Comparison of ENCODE assay signal across 9 cellular contexts in genomic region chr3:194870394-194871110, GRCh38.
DNase-seq lines count a peak whose midpoint lies in the region; ATAC-seq and TF ChIP-seq lines count a peak whose summit lies in the region.
"Had no signal": no experiment of that assay in that cellular context is flagged by ENCODE, and none has a peak within 500 bp of the region (broad histone marks: within the 10 kb centered on the region; RNA-seq: fewer than 3 reads in every experiment).

No MANE protein-coding gene starts in this region.

- H3K27me3 Mint-ChIP-seq in activated T-helper 2 cell treated with anti-CD3 and anti-CD28 coated beads, Interferon-gamma antibody, Interleukin-2, Interleukin-4, amounts not matched to agents 10 μg/mL and 5 μg/mL and 100 μg/mL, durations not matched to agents 14 hours and 24 hours and 36 hours (ENCODE audit: low read depth): peaks cover 7% of the 10 kb centered on the region

- 64 to 77% methylated on average over 8 to 13 of the region's 13 CpGs for WGBS in testis, 2 donors

- TF ChIP-seq POLR2A in testis (IDR thresholded peaks at IDR 0.05): no peak

- DNase-seq in LoVo (ENCODE audit: low spot score) (peak; percentile 58), brain microvascular endothelial cell (no peak), islet precursor cell (peak; percentile 84), testis (peak; percentile 57), iPS-NIHi7 (ENCODE audit: extremely low spot score) (no peak), GM13976 (ENCODE audit: low spot score) (no peak)
- DNase-seq in activated T-helper 2 cell treated with anti-CD3 and anti-CD28 coated beads, Interferon-gamma antibody, Interleukin-2, Interleukin-4, amounts not matched to agents 10 μg/mL and 5 μg/mL and 100 μg/mL, durations not matched to agents 14 hours and 24 hours and 36 hours (ENCODE audit: low spot score): no peak
- DNase-seq: activated CD4-positive, alpha-beta T cell treated with anti-CD3 and anti-CD28 coated beads for 48 hours had no signal

- H3K36me3 ChIP-seq in brain microvascular endothelial cell (replicated peaks): no peaks in the 10 kb centered on the region
- no peaks in the 10 kb centered on the region for H3K36me3 ChIP-seq in testis (ENCODE audit: low read depth, missing control alignments)

- intact Hi-C loops in testis (cut with DNase I; ENCODE audit: low total_unique reads): no loop called here
- intact Hi-C loops in activated T-helper 2 cell treated with anti-CD3 and anti-CD28 coated beads, Interferon-gamma antibody, Interleukin-2, Interleukin-4, amounts not matched to agents 10 μg/mL and 5 μg/mL and 100 μg/mL, durations not matched to agents 14 hours and 24 hours and 36 hours (cut with micrococcal nuclease): no loop called here

- TF ChIP-seq CTCF in brain microvascular endothelial cell (IDR thresholded peaks at IDR 0.05; ENCODE audit: low read depth, low read length, missing control alignments): no peak
- no peak for TF ChIP-seq CTCF in testis (IDR thresholded peaks at IDR 0.05)
- TF ChIP-seq CTCF in GM13976 (IDR thresholded peaks at IDR 0.05; ENCODE audit: borderline replicate concordance, control extremely low read depth, extremely low read depth, insufficient read depth, missing control alignments): no peak

- H3K36me3 Mint-ChIP-seq in activated T-helper 2 cell treated with anti-CD3 and anti-CD28 coated beads, Interferon-gamma antibody, Interleukin-2, Interleukin-4, amounts not matched to agents 10 μg/mL and 5 μg/mL and 100 μg/mL, durations not matched to agents 14 hours and 24 hours and 36 hours (ENCODE audit: low read depth): no peaks in the 10 kb centered on the region

- peaks cover 29% of the 10 kb centered on the region for H3K4me1 ChIP-seq in testis

- no peak overlapping the region for H3K27ac Mint-ChIP-seq in activated T-helper 2 cell treated with anti-CD3 and anti-CD28 coated beads, Interferon-gamma antibody, Interleukin-2, Interleukin-4, amounts not matched to agents 10 μg/mL and 5 μg/mL and 100 μg/mL, durations not matched to agents 14 hours and 24 hours and 36 hours

- H3K9me3 ChIP-seq in testis: no peaks in the 10 kb centered on the region

- H3K27me3 ChIP-seq in brain microvascular endothelial cell (replicated peaks): no peaks in the 10 kb centered on the region
- no peaks in the 10 kb centered on the region for H3K27me3 ChIP-seq in testis

- H3K4me1 Mint-ChIP-seq in activated T-helper 2 cell treated with anti-CD3 and anti-CD28 coated beads, Interferon-gamma antibody, Interleukin-2, Interleukin-4, amounts not matched to agents 10 μg/mL and 5 μg/mL and 100 μg/mL, durations not matched to agents 14 hours and 24 hours and 36 hours (ENCODE audit: low read depth): no peaks in the 10 kb centered on the region

- no peak overlapping the region for H3K4me3 ChIP-seq in brain microvascular endothelial cell (ENCODE audit: low read depth, low read length)
- no peak overlapping the region for H3K4me3 ChIP-seq in testis

- H3K27ac ChIP-seq in brain microvascular endothelial cell (peak overlapping the region; percentile 50), testis (peak overlapping the region; percentile 72 to 75)

- no peak for ATAC-seq in GM18861 (IDR thresholded peaks at IDR 0.05; ENCODE audit: unreplicated experiment)

- no peaks in the 10 kb centered on the region for H3K9me3 Mint-ChIP-seq in activated T-helper 2 cell treated with anti-CD3 and anti-CD28 coated beads, Interferon-gamma antibody, Interleukin-2, Interleukin-4, amounts not matched to agents 10 μg/mL and 5 μg/mL and 100 μg/mL, durations not matched to agents 14 hours and 24 hours and 36 hours

- no peak overlapping the region for H3K4me3 Mint-ChIP-seq in activated T-helper 2 cell treated with anti-CD3 and anti-CD28 coated beads, Interferon-gamma antibody, Interleukin-2, Interleukin-4, amounts not matched to agents 10 μg/mL and 5 μg/mL and 100 μg/mL, durations not matched to agents 14 hours and 24 hours and 36 hours (ENCODE audit: low read depth)

- in situ Hi-C loops in brain microvascular endothelial cell (cut with HindIII; ENCODE audit: low pct_ligation_motif_present, low sequenced_read_pairs): no loop called here
- in situ Hi-C loops in GM13976 (cut with MboI; ENCODE audit: low sequenced_read_pairs, unreplicated experiment): no loop called here

Comparison
In these comparisons a context has a peak if more than half of its experiments do, and no peak if none do; other contexts are left out.
1. DNase-seq: peak in LoVo (single experiment), islet precursor cell (single experiment) and testis (single experiment); none in brain microvascular endothelial cell (single experiment), activated T-helper 2 cell treated with anti-CD3 and anti-CD28 coated beads, Interferon-gamma antibody, Interleukin-2, Interleukin-4, amounts not matched to agents 10 μg/mL and 5 μg/mL and 100 μg/mL, durations not matched to agents 14 hours and 24 hours and 36 hours (single experiment), iPS-NIHi7 (single experiment) and GM13976 (single experiment).